In the genomic region with DNA sequence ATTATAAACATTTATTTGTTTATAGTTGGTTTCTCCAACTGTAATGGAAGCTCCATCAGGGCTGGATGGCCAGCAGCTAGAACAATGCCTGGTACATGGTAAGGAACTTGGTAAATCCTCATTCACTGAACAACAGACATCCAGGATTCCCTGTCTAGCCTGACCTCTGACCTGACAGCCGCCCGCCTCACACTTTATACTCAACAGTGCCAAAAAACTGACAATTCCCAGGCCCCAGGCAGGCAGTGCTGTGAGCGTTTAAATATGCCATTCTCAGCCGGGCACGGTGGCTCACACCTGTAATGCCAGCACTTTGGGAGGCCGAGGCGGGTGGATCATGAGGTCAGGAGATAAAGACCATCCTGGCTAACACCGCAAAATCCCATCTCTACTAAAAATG, we compare ENCODE assay signal across 10 cellular contexts.
"Had no signal": no experiment of that assay in that cellular context is flagged by ENCODE, and none has a peak within 500 bp of the region (broad histone marks: within the 10 kb centered on the region; RNA-seq: fewer than 3 reads in every experiment).

No MANE protein-coding gene starts in this region.

- ATAC-seq: HCT116, K562 had no signal

- H3K27ac ChIP-seq: GM23248, HL-60 had no signal

- H3K9me3 Mint-ChIP-seq: HFFc6 had no signal

- H3K36me3 ChIP-seq: HAP-1 had no signal

- H2AFZ ChIP-seq: GM23248 had no signal

- H3K9me3 ChIP-seq: HAP-1 had no signal

- DNase-seq: GM23248, GOT3, H7, HFFc6, IMR-90, KG1 had no signal

- H3K27ac Mint-ChIP-seq: HFFc6 had no signal

- H3K4me3 ChIP-seq: GM23248, HAP-1, K562 had no signal

- H3K4me3 Mint-ChIP-seq: HFFc6 had no signal

- H3K4me1 ChIP-seq: HAP-1 had no signal

- H3K9ac ChIP-seq: GM23248 had no signal
